27 cellular contexts compared by ENCODE assay signal in genomic region chr3:97360804-97361203, GRCh38.
"Had no signal": no experiment of that assay in that cellular context is flagged by ENCODE, and none has a peak within 500 bp of the region (broad histone marks: within the 10 kb centered on the region; RNA-seq: fewer than 3 reads in every experiment).

No MANE protein-coding gene starts in this region.

- H3K27me3 ChIP-seq: hepatocyte, left lung, pancreas, tibial nerve, uterus had no signal

- ATAC-seq: left colon; left lung; lower lobe of right lung; naive thymus-derived CD8-positive, alpha-beta T cell; pancreas; right cardiac atrium; sciatic nerve; stimulated activated naive B cell treated with anti-CD40 and anti-IgM and Interleukin-4, amounts not matched to agents 10 μg/mL and 1 μg/mL and 100 μg/mL, for 72 hours had no signal

- H3K4me3 ChIP-seq: hepatocyte, left lung, lower lobe of right lung, pancreas, prostate gland, skin epidermis, tibial nerve, uterus had no signal

- H3K9me3 Mint-ChIP-seq: neural crest cell, type B pancreatic cell had no signal

- H3K27ac Mint-ChIP-seq: immature natural killer cell; naive thymus-derived CD8-positive, alpha-beta T cell; nephron; stimulated activated naive B cell treated with anti-CD40 and anti-IgM and Interleukin-4, amounts not matched to agents 10 μg/mL and 1 μg/mL and 100 μg/mL, for 72 hours; stimulated activated naive CD8-positive, alpha-beta T cell treated with anti-CD3 and anti-CD28 coated beads, Interleukin-15, Interleukin-2, amounts not matched to agents 100 ng/mL and 50 ng/mL, for 24 hours; type B pancreatic cell had no signal

- H3K36me3 ChIP-seq: left lung, lower lobe of right lung, pancreas, prostate gland, tibial nerve, uterus had no signal

- H3K4me1 Mint-ChIP-seq: immature natural killer cell; naive thymus-derived CD8-positive, alpha-beta T cell; nephron; neural crest cell; stimulated activated naive B cell treated with anti-CD40 and anti-IgM and Interleukin-4, amounts not matched to agents 10 μg/mL and 1 μg/mL and 100 μg/mL, for 72 hours had no signal

- H3K9me3 ChIP-seq: left lung, lower lobe of right lung, pancreas, prostate gland, uterus had no signal

- H3K36me3 Mint-ChIP-seq: immature natural killer cell; naive thymus-derived CD8-positive, alpha-beta T cell; stimulated activated naive B cell treated with anti-CD40 and anti-IgM and Interleukin-4, amounts not matched to agents 10 μg/mL and 1 μg/mL and 100 μg/mL, for 72 hours; type B pancreatic cell had no signal

- H3K4me3 Mint-ChIP-seq: immature natural killer cell; naive thymus-derived CD8-positive, alpha-beta T cell; nephron; neural crest cell; stimulated activated naive B cell treated with anti-CD40 and anti-IgM and Interleukin-4, amounts not matched to agents 10 μg/mL and 1 μg/mL and 100 μg/mL, for 72 hours; stimulated activated naive CD8-positive, alpha-beta T cell treated with anti-CD3 and anti-CD28 coated beads, Interleukin-15, Interleukin-2, amounts not matched to agents 100 ng/mL and 50 ng/mL, for 24 hours; type B pancreatic cell had no signal

- DNase-seq: immature natural killer cell; kidney; left colon; left lung; lower lobe of right lung; mammary epithelial cell; mesenchymal stem cell; naive thymus-derived CD8-positive, alpha-beta T cell; pancreas; posterior cingulate gyrus; retina; right cardiac atrium; stimulated activated CD4-positive, alpha-beta T cell treated with anti-CD3 and anti-CD28 coated beads, Interleukin-12 subunit alpha, Interleukin-12 subunit beta, amount 100 ng/mL, for 4 hours; stimulated activated CD4-positive, alpha-beta T cell treated with anti-CD3 and anti-CD28 coated beads, Interleukin-15, amount 100 ng/mL, for 24 hours; stimulated activated CD4-positive, alpha-beta T cell treated with anti-CD3 and anti-CD28 coated beads, Interleukin-2, amount 100 ng/mL, for 24 hours; stimulated activated CD4-positive, alpha-beta T cell treated with anti-CD3 and anti-CD28 coated beads, Interleukin-4, amount 100 ng/mL, for 1 hour; stimulated activated naive B cell treated with anti-CD40 and anti-IgM and Interleukin-4, amounts not matched to agents 10 μg/mL and 1 μg/mL and 100 μg/mL, for 72 hours; uterus had no signal

- H3K27ac ChIP-seq: hepatocyte, left lung, lower lobe of right lung, pancreas, prostate gland, skin epidermis, tibial nerve, uterus had no signal

- H3K27me3 Mint-ChIP-seq: naive thymus-derived CD8-positive, alpha-beta T cell; stimulated activated naive B cell treated with anti-CD40 and anti-IgM and Interleukin-4, amounts not matched to agents 10 μg/mL and 1 μg/mL and 100 μg/mL, for 72 hours; stimulated activated naive CD8-positive, alpha-beta T cell treated with anti-CD3 and anti-CD28 coated beads, Interleukin-15, Interleukin-2, amounts not matched to agents 100 ng/mL and 50 ng/mL, for 24 hours; type B pancreatic cell had no signal

- H3K4me1 ChIP-seq: left lung, lower lobe of right lung, pancreas, prostate gland, tibial nerve, uterus had no signal
